In the genomic region with DNA sequence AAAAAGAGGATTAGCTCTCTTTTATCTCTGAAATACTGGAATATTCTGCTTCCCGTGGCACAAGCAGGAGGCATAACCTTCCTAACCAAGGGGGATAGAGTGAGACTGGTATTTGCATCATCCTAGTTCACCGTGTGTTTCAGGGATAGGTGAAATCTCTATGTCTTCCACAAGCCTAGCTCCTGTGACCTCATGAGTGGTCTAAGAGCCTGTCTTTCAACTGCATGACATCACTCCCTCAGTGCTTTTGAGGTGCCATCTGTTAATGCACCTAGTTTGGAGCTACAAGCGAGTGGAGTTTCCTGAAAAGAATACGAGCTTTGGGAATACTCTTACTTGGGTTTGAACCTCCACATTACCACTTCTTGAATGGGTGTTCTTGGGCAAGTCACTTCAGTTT, we compare ENCODE assay signal across 19 cellular contexts.
DNase-seq lines count a peak whose midpoint lies in the region; ATAC-seq, FAIRE-seq and TF ChIP-seq lines count a peak whose summit lies in the region.
"Had no signal": no experiment of that assay in that cellular context is flagged by ENCODE, and none has a peak within 500 bp of the region (broad histone marks: within the 10 kb centered on the region; RNA-seq: fewer than 3 reads in every experiment).

No MANE protein-coding gene starts in this region.

- H2AFZ ChIP-seq in H1 (ENCODE audit: low read length) (no peak overlapping the region), mesenchymal stem cell (ENCODE audit: low read depth, low read length) (no peak overlapping the region)

- CTCF ChIA-PET in H1 (lab: Charles Lee; ENCODE audit: partially characterized antibody): interaction anchor here (0.6 to 2.3 kb wide), 7 partner anchors 7 to 622 kb away, joined by 3 to 5 read pairs (median 3); no protein-coding TSS in a partner anchor

- ATAC-seq in Right ventricle myocardium inferior: no peak

- H3K27me3 ChIP-seq in WERI-Rb-1 (ENCODE audit: insufficient read depth, low read depth, severe bottlenecking): no peaks in the 10 kb centered on the region
- H3K27me3 ChIP-seq in H1 (replicated peaks in 1 of 4; ENCODE audit: control insufficient read depth in 3 of 4, extremely low read depth in 1 of 4, insufficient read depth in 3 of 4, low read length in 3 of 4): peaks cover 50 to 84% (median 75%) of the 10 kb centered on the region in 4 experiments
- no peaks in the 10 kb centered on the region for H3K27me3 ChIP-seq in mesenchymal stem cell (ENCODE audit: control insufficient read depth in 1 of 2, insufficient read depth in 1 of 2, low read length in 2 of 2)
- H3K27me3 ChIP-seq: BLaER1 had no signal

- H3K23ac ChIP-seq in H1 (ENCODE audit: insufficient read length) (no peak overlapping the region), mesenchymal stem cell (ENCODE audit: low read length in 2 of 2) (no peak overlapping the region)

- H4K8ac ChIP-seq in H1 (ENCODE audit: extremely low read depth, insufficient read depth, low read length): no peak overlapping the region
- H4K8ac ChIP-seq in mesenchymal stem cell (ENCODE audit: low read length): no peak overlapping the region

- 76% methylated on average over 4 of the region's 4 CpGs; no CpG with 5 or more reads in 1 of the 2 experiments for whole genome bisulfite sequencing in H1 (ENCODE audit: extremely low coverage in 1 of 2, insufficient coverage in 1 of 2, insufficient read length in 1 of 2, insufficient replicate concordance in 2 of 2, low coverage in 1 of 2, low lambda C conversion rate in 2 of 2, missing lambda C conversion rate in 1 of 2), 2 experiments
- 95% methylated on average over 2 of the region's 4 CpGs for WGBS in mesenchymal stem cell

- no peaks in the 10 kb centered on the region for H3K27me3 Mint-ChIP-seq in type B pancreatic cell

- H2BK20ac ChIP-seq in H1 (ENCODE audit: low read length): no peak overlapping the region

- H3K27ac Mint-ChIP-seq in type B pancreatic cell: peak overlapping the region; percentile 46
- H3K27ac Mint-ChIP-seq: CD8-positive, alpha-beta memory T cell had no signal

- POLR2A ChIA-PET in H1 (lab: Charles Lee; ENCODE audit: partially characterized antibody): interaction anchor here (1.0 kb wide), 1 partner anchor 178 kb away, joined by 3 read pairs; no protein-coding TSS in a partner anchor

- H2BK15ac ChIP-seq in H1 (ENCODE audit: low read length): no peak overlapping the region
- no peak overlapping the region for H2BK15ac ChIP-seq in mesenchymal stem cell (ENCODE audit: low read depth, poor library complexity, severe bottlenecking)

- peaks cover 41% of the 10 kb centered on the region for H3K4me1 Mint-ChIP-seq in type B pancreatic cell (ENCODE audit: unreplicated experiment)
- H3K4me1 Mint-ChIP-seq: CD8-positive, alpha-beta memory T cell had no signal

- no peaks in the 10 kb centered on the region for H3K23me2 ChIP-seq in H1 (ENCODE audit: low read depth, low read length)

- H3K79me1 ChIP-seq in H1 (ENCODE audit: low read depth, low read length) (no peaks in the 10 kb centered on the region), mesenchymal stem cell (replicated peaks; ENCODE audit: low read length, poor library complexity, severe bottlenecking) (no peaks in the 10 kb centered on the region)

- H3K18ac ChIP-seq in H1 (ENCODE audit: extremely low read depth, low read length): peak overlapping the region; percentile 25; the same call in 1 of the 2 replicates
- H3K18ac ChIP-seq in mesenchymal stem cell (ENCODE audit: low read depth in 1 of 2, low read length in 2 of 2): no peak overlapping the region

- no peak overlapping the region for H3K27ac ChIP-seq in WERI-Rb-1
- H3K27ac ChIP-seq in H1 (ENCODE audit: low read depth, low read length): no peak overlapping the region
- H3K27ac ChIP-seq in mesenchymal stem cell (ENCODE audit: low read length, poor library complexity, severe bottlenecking): no peak overlapping the region
- H3K27ac ChIP-seq: 22Rv1, BLaER1 had no signal

- no peak overlapping the region for H3K56ac ChIP-seq in H1 (replicated peaks; ENCODE audit: insufficient read length, low read depth, low read length)

- DNase-seq in DMS 273 (lab: John Stamatoyannopoulos, UW; ENCODE audit: unreplicated experiment) (peak; percentile 1), DMS 273 treated with DMSO at 0.1 percent for 48 hours (lab: John Stamatoyannopoulos, UW) (no peak), WERI-Rb-1 (no peak), H1 (ENCODE audit: low read depth in 1 of 2, low spot score in 2 of 2) (no peak), type B pancreatic cell (ENCODE audit: extremely low spot score, unreplicated experiment) (no peak), mesenchymal stem cell (no peak), Right ventricle myocardium inferior (ENCODE audit: missing footprints) (no peak)
- DNase-seq: AML-193; Caco-2; CD8-positive, alpha-beta memory T cell; DMS79 treated with DMSO at 0.1 percent for 48 hours; EL; GOT3; KG1 had no signal

- H2BK5ac ChIP-seq in H1 (ENCODE audit: low read depth, low read length) (no peak overlapping the region), mesenchymal stem cell (ENCODE audit: low read depth, low read length, poor library complexity, severe bottlenecking) (no peak overlapping the region)

- H3K36me3 ChIP-seq in WERI-Rb-1 (no peaks in the 10 kb centered on the region), H1 (ENCODE audit: control insufficient read depth in 2 of 4, insufficient read depth in 4 of 4, low read length in 3 of 4) (no peaks in the 10 kb centered on the region), mesenchymal stem cell (ENCODE audit: control insufficient read depth in 1 of 2, insufficient read depth in 2 of 2, low read depth in 1 of 2, low read length in 2 of 2) (peaks cover 23 to 95% of the 10 kb centered on the region in 2 experiments)
- H3K36me3 ChIP-seq: BLaER1, HAP-1 had no signal

- H3K4me1 ChIP-seq in H1 (replicated peaks in 1 of 4; ENCODE audit: control insufficient read depth in 3 of 4, insufficient read depth in 4 of 4, low read length in 3 of 4): peaks cover 3 to 26% (median 15%) of the 10 kb centered on the region in 4 experiments
- H3K4me1 ChIP-seq in mesenchymal stem cell (ENCODE audit: control insufficient read depth, insufficient read depth, low read depth, low read length): peaks cover 4% of the 10 kb centered on the region
- H3K4me1 ChIP-seq: BLaER1, Caco-2, HAP-1 had no signal

- no peak for TF ChIP-seq RAD21 in H1 (IDR thresholded peaks at IDR 0.05 in 1 of 2, conservative IDR thresholded peaks at IDR 0.05 in 1 of 2; ENCODE audit: low read depth in 2 of 2, low read length in 2 of 2)

- H3K4ac ChIP-seq in H1 (replicated peaks; ENCODE audit: insufficient read length, low read depth, low read length) (no peak overlapping the region), mesenchymal stem cell (ENCODE audit: low read depth in 1 of 2, low read length in 2 of 2) (no peak overlapping the region)

- H3K4me3 Mint-ChIP-seq in type B pancreatic cell: peak overlapping the region; percentile 30
- H3K4me3 Mint-ChIP-seq: CD8-positive, alpha-beta memory T cell had no signal

- H2AK5ac ChIP-seq in H1 (ENCODE audit: low read depth, low read length) (no peak overlapping the region), mesenchymal stem cell (ENCODE audit: low read length, severe bottlenecking) (no peak overlapping the region)

- peaks cover 0 to 4% of the 10 kb centered on the region in 2 experiments for H4K20me1 ChIP-seq in H1 (replicated peaks in 1 of 2; ENCODE audit: control insufficient read depth in 1 of 2, insufficient read depth in 2 of 2, low read length in 2 of 2)
- H4K20me1 ChIP-seq: BLaER1 had no signal

- intact Hi-C loops in Right ventricle myocardium inferior (cut with DNase I): no loop called here

- FAIRE-seq in H1 (lab: Jason Lieb, UNC): no peak
- FAIRE-seq: G401.6, GM12891 had no signal

- peaks cover 6% of the 10 kb centered on the region for H3K36me3 Mint-ChIP-seq in type B pancreatic cell
- H3K36me3 Mint-ChIP-seq: CD8-positive, alpha-beta memory T cell had no signal

- H3K4me3 ChIP-seq in WERI-Rb-1 (ENCODE audit: low read depth, low read length) (peak overlapping the region; percentile 18), H1 (ENCODE audit: extremely low read depth in 1 of 4, insufficient read depth in 2 of 4, low read depth in 3 of 4, low read length in 4 of 4) (no peak overlapping the region), mesenchymal stem cell (ENCODE audit: insufficient read depth in 1 of 2, low read depth in 1 of 2, low read length in 2 of 2) (no peak overlapping the region)
- H3K4me3 ChIP-seq: BLaER1, HAP-1 had no signal

- no peak overlapping the region for H4K91ac ChIP-seq in H1 (replicated peaks; ENCODE audit: insufficient read length, low read length)
- H4K91ac ChIP-seq in mesenchymal stem cell (ENCODE audit: low read length): no peak overlapping the region

- H3K79me2 ChIP-seq in H1 (ENCODE audit: control insufficient read depth in 1 of 2, insufficient read depth in 2 of 2, low read length in 2 of 2): no peaks in the 10 kb centered on the region

- H3K9me3 Mint-ChIP-seq in type B pancreatic cell: no peaks in the 10 kb centered on the region

- TF ChIP-seq EP300 in H1 (IDR thresholded peaks at IDR 0.05; ENCODE audit: borderline replicate concordance in 1 of 2, low read depth in 2 of 2, low read length in 2 of 2): no peak

- TF ChIP-seq CTCF in WERI-Rb-1 (IDR thresholded peaks at IDR 0.05; ENCODE audit: low read depth, low read length) (no peak), H1 (IDR thresholded peaks at IDR 0.05; ENCODE audit: control extremely low read depth in 1 of 3, insufficient read depth in 1 of 3, low read depth in 1 of 3, low read length in 3 of 3) (no peak), type B pancreatic cell (conservative IDR thresholded peaks at IDR 0.05) (no peak)

- H2BK12ac ChIP-seq in H1 (ENCODE audit: low read depth, low read length) (no peak overlapping the region), mesenchymal stem cell (ENCODE audit: low read length in 2 of 2) (no peak overlapping the region)

- H3K14ac ChIP-seq in H1 (ENCODE audit: insufficient read length) (no peak overlapping the region), mesenchymal stem cell (ENCODE audit: low read length in 2 of 2) (no peak overlapping the region)

- TF ChIP-seq POLR2A in H1 (IDR thresholded peaks at IDR 0.05; ENCODE audit: control extremely low read depth in 1 of 2, low read depth in 2 of 2, low read length in 2 of 2): no peak

- no peak overlapping the region for H4K5ac ChIP-seq in H1 (ENCODE audit: insufficient read length, low read depth, low read length)

- H3K9ac ChIP-seq in H1 (replicated peaks in 1 of 4; ENCODE audit: extremely low read depth in 1 of 4, low read depth in 3 of 4, low read length in 3 of 4): no peak overlapping the region
- no peak overlapping the region for H3K9ac ChIP-seq in mesenchymal stem cell (ENCODE audit: low read length)
- H3K9ac ChIP-seq: BLaER1 had no signal

- H3K9me3 ChIP-seq in WERI-Rb-1 (ENCODE audit: severe bottlenecking) (no peaks in the 10 kb centered on the region), H1 (ENCODE audit: insufficient read depth in 2 of 2, low read depth in 1 of 2, low read length in 1 of 2) (no peaks in the 10 kb centered on the region), mesenchymal stem cell (ENCODE audit: control insufficient read depth, low read length) (no peaks in the 10 kb centered on the region)
- H3K9me3 ChIP-seq: BLaER1, Caco-2, HAP-1 had no signal

- no peak overlapping the region for H3K4me2 ChIP-seq in H1 (ENCODE audit: insufficient read depth in 1 of 2, low read depth in 2 of 2, low read length in 2 of 2)
- H3K4me2 ChIP-seq in mesenchymal stem cell (ENCODE audit: low read length, poor library complexity, severe bottlenecking): no peak overlapping the region
- H3K4me2 ChIP-seq: BLaER1 had no signal

- no peak overlapping the region for H2BK120ac ChIP-seq in H1 (replicated peaks; ENCODE audit: low read depth, low read length)
- H2BK120ac ChIP-seq in mesenchymal stem cell (ENCODE audit: low read depth, low read length): no peak overlapping the region
